ENCODE assay signal across 20 cellular contexts in the genomic region with DNA sequence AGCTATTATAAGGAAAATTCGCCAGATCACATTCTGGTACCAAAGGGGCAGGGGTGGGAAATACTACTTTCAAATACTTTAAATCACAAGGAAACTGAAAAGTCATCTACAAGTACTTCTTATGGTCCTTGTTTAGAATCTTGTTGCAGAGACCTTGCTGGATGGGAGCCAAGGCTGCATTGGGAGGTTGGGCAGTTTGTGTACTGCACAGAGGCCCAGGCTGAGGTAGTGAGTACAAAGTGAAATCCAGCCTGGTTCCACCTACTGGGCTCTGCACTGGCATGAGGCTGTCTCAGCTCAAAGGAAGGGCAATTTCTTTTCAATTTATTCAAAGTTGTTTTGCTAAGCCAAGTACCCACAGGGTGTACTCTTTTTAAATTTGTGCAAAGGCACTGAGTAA.
A peak's percentile ranks its signal among the peaks of the same experiment; 100 is the strongest.
DNase-seq lines count a peak whose midpoint lies in the region; ATAC-seq and TF ChIP-seq lines count a peak whose summit lies in the region.
"Had no signal": no experiment of that assay in that cellular context is flagged by ENCODE, and none has a peak within 500 bp of the region (broad histone marks: within the 10 kb centered on the region; RNA-seq: fewer than 3 reads in every experiment).

No MANE protein-coding gene starts in this region.

- DNase-seq in Ammon's horn (ENCODE audit: low spot score) (peak; percentile 42), HT-29 (ENCODE audit: low spot score) (peak; percentile 25), body of pancreas (peak; percentile 46 to 72 (median 56)), lung (ENCODE audit: low spot score) (peak; percentile 61), GM03348 (ENCODE audit: low spot score) (no peak), NCI-H2029 (lab: John Stamatoyannopoulos, UW) (no peak)
- DNase-seq in stimulated activated naive CD4-positive, alpha-beta T cell (lab: John Stamatoyannopoulos, UW) = no peak
- DNase-seq: activated B cell treated with CpG ODN at 0.5 μM for 24 hours; activated CD4-positive, alpha-beta T cell treated with anti-CD3 and anti-CD28 coated beads, Interleukin-2, amount 50 U/mL, for 4 hours; activated CD8-positive, alpha-beta memory T cell treated with anti-CD3 and anti-CD28 coated beads, Interleukin-2, amount 50 U/mL, for 4 hours; C1 segment of cervical spinal cord; Karpas-422; natural killer cell; NCI-H1048; NCI-H187 treated with DMSO at 0.1 percent for 48 hours; NCI-H524; stimulated activated CD8-positive, alpha-beta memory T cell treated with anti-CD3 and anti-CD28 coated beads, Interleukin-4, amount 100 ng/mL, for 48 hours; T1000 had no signal

- no peak for TF ChIP-seq CTCF in body of pancreas (IDR thresholded peaks at IDR 0.05)
- no peak for TF ChIP-seq CTCF in lung (IDR thresholded peaks at IDR 0.05; ENCODE audit: control extremely low read depth, extremely low read depth)

- H3K9me3 ChIP-seq in body of pancreas = no peaks in the 10 kb centered on the region
- no peaks in the 10 kb centered on the region for H3K9me3 ChIP-seq in lung (ENCODE audit: control insufficient read depth in 2 of 2, insufficient read depth in 1 of 2, low read length in 1 of 2)

- H3K27ac ChIP-seq in body of pancreas (no peak overlapping the region), lung (ENCODE audit: low read depth in 1 of 2, low read length in 1 of 2) (no peak overlapping the region)

- TF ChIP-seq POLR2A in body of pancreas (IDR thresholded peaks at IDR 0.05) = no peak

- H3K36me3 ChIP-seq in body of pancreas (replicated peaks in 1 of 2; ENCODE audit: insufficient read depth in 1 of 2, low read depth in 2 of 2) (no peaks in the 10 kb centered on the region), lung (ENCODE audit: control insufficient read depth in 2 of 2, insufficient read depth in 2 of 2, low read length in 2 of 2) (no peaks in the 10 kb centered on the region)

- H3K27me3 ChIP-seq in body of pancreas (no peaks in the 10 kb centered on the region), lung (ENCODE audit: control insufficient read depth, insufficient read depth) (no peaks in the 10 kb centered on the region)

- peak; percentile 52 for ATAC-seq in body of pancreas
- peak; percentile 14 for ATAC-seq in lung (ENCODE audit: insufficient read depth, low FRiP score)
- no peak for ATAC-seq in HG02938 (IDR thresholded peaks at IDR 0.05; ENCODE audit: unreplicated experiment)
- ATAC-seq: natural killer cell, right cardiac atrium had no signal

- intact Hi-C loops in body of pancreas (cut with DNase I) = no loop called here

- H3K4me3 ChIP-seq in body of pancreas (no peak overlapping the region), lung (no peak overlapping the region)

- H3K4me1 ChIP-seq in body of pancreas (no peaks in the 10 kb centered on the region), lung (ENCODE audit: control insufficient read depth in 2 of 2, insufficient read depth in 2 of 2, low read length in 2 of 2) (peaks cover 0 to 3% of the 10 kb centered on the region in 2 donors)

- 88 to 100% methylated on average over 1 of the region's 1 CpG for WGBS in body of pancreas, 2 donors
- 79 to 83% methylated on average over 1 of the region's 1 CpG for WGBS in lung, 2 donors

Comparison
In these comparisons a context has a peak if more than half of its experiments do, and no peak if none do; other contexts are left out.
1. DNase-seq: peak in Ammon's horn (single experiment), HT-29 (single experiment), body of pancreas (4 of 4) and lung (single experiment); none in stimulated activated naive CD4-positive, alpha-beta T cell (0 of 6), GM03348 (single experiment) and NCI-H2029 (single experiment).